Comparison of ENCODE assay signal across 10 cellular contexts in genomic region chr16:10579965-10580918, GRCh38.
DNase-seq lines count a peak whose midpoint lies in the region; ATAC-seq lines count a peak whose summit lies in the region.
"Had no signal": no experiment of that assay in that cellular context is flagged by ENCODE, and none has a peak within 500 bp of the region (broad histone marks: within the 10 kb centered on the region; RNA-seq: fewer than 3 reads in every experiment).

Gene EMP2 (minus strand): TSS chr16:10580598. CDS start chr16:10547617, 32,981 bp downstream.

- peaks cover 55% of the 10 kb centered on the region for H3K27me3 Mint-ChIP-seq in stimulated activated naive CD8-positive, alpha-beta T cell treated with anti-CD3 and anti-CD28 coated beads, Interleukin-15, Interleukin-2, amounts not matched to agents 100 ng/mL and 50 ng/mL, for 24 hours

- no peaks in the 10 kb centered on the region for H3K4me1 Mint-ChIP-seq in stimulated activated naive CD8-positive, alpha-beta T cell treated with anti-CD3 and anti-CD28 coated beads, Interleukin-15, Interleukin-2, amounts not matched to agents 100 ng/mL and 50 ng/mL, for 24 hours (ENCODE audit: low read depth)
- H3K4me1 Mint-ChIP-seq: activated naive CD4-positive, alpha-beta T cell treated with anti-CD3 and anti-CD28 coated beads, Interleukin-2, amount 50 U/mL, for 24 hours had no signal

- H3K36me3 Mint-ChIP-seq in stimulated activated naive CD8-positive, alpha-beta T cell treated with anti-CD3 and anti-CD28 coated beads, Interleukin-15, Interleukin-2, amounts not matched to agents 100 ng/mL and 50 ng/mL, for 24 hours (ENCODE audit: low read depth) = no peaks in the 10 kb centered on the region
- H3K36me3 Mint-ChIP-seq: activated naive CD4-positive, alpha-beta T cell treated with anti-CD3 and anti-CD28 coated beads, Interleukin-2, amount 50 U/mL, for 24 hours; CD4-positive, CD25-positive, alpha-beta regulatory T cell had no signal

- no peaks in the 10 kb centered on the region for H3K9me3 Mint-ChIP-seq in stimulated activated naive CD8-positive, alpha-beta T cell treated with anti-CD3 and anti-CD28 coated beads, Interleukin-15, Interleukin-2, amounts not matched to agents 100 ng/mL and 50 ng/mL, for 24 hours
- H3K9me3 Mint-ChIP-seq: activated naive CD4-positive, alpha-beta T cell treated with anti-CD3 and anti-CD28 coated beads, Interleukin-2, amount 50 U/mL, for 24 hours had no signal

- no peak for ATAC-seq in HG03025 (IDR thresholded peaks at IDR 0.05; ENCODE audit: low FRiP score, unreplicated experiment)

- H3K4me3 Mint-ChIP-seq in stimulated activated naive CD8-positive, alpha-beta T cell treated with anti-CD3 and anti-CD28 coated beads, Interleukin-15, Interleukin-2, amounts not matched to agents 100 ng/mL and 50 ng/mL, for 24 hours = peak within 1 kb of the TSS; percentile 66
- H3K4me3 Mint-ChIP-seq: activated naive CD4-positive, alpha-beta T cell treated with anti-CD3 and anti-CD28 coated beads, Interleukin-2, amount 50 U/mL, for 24 hours had no signal

- DNase-seq in NCI-H2107 treated with DMSO at 0.1 percent for 48 hours (lab: John Stamatoyannopoulos, UW; ENCODE audit: unreplicated experiment) = peak; percentile 30
- no peak for DNase-seq in NCI-H2107 (lab: John Stamatoyannopoulos, UW)
- peak; percentile 76 to 93 for DNase-seq in NCI-H526 (lab: John Stamatoyannopoulos, UW)
- peak; percentile 31 for DNase-seq in dedifferentiated amniotic fluid mesenchymal stem cell (ENCODE audit: extremely low spot score)
- peak; percentile 4 for DNase-seq in kidney glomerular epithelial cell (lab: John Stamatoyannopoulos, UW)
- no peak for DNase-seq in T-helper 9 cell
- DNase-seq: CD4-positive, CD25-positive, alpha-beta regulatory T cell had no signal

- H3K27ac Mint-ChIP-seq in stimulated activated naive CD8-positive, alpha-beta T cell treated with anti-CD3 and anti-CD28 coated beads, Interleukin-15, Interleukin-2, amounts not matched to agents 100 ng/mL and 50 ng/mL, for 24 hours = no peak within 1 kb of the TSS
- H3K27ac Mint-ChIP-seq: activated naive CD4-positive, alpha-beta T cell treated with anti-CD3 and anti-CD28 coated beads, Interleukin-2, amount 50 U/mL, for 24 hours; CD4-positive, CD25-positive, alpha-beta regulatory T cell had no signal

Comparison
In these comparisons a context has a peak if more than half of its experiments do, and no peak if none do; other contexts are left out.
1. DNase-seq: peak in NCI-H2107 treated with DMSO at 0.1 percent for 48 hours (single experiment), NCI-H526 (2 of 2), dedifferentiated amniotic fluid mesenchymal stem cell (single experiment) and kidney glomerular epithelial cell (single experiment); none in NCI-H2107 (single experiment) and T-helper 9 cell (single experiment).